7 cellular contexts compared by ENCODE assay signal in the genomic region with DNA sequence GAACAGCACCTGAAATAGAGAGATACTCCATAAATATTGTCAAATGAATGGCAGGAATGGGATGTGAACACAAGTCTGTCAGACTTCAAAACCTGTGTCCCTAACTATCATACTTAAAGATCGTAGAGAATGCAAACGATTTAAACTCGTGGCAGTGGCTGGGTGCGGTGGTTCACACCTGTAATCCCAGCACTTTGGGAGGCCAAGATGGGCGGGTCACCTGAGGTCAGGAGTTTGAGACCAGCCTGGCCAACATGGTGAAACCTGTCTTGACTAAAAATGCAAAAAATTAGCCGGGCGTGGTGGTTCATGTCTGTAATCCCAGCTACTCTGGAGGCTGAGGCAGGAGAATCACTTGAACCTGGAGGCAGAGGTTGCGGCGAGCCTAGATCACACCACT.
DNase-seq lines count a peak whose midpoint lies in the region; ATAC-seq and TF ChIP-seq lines count a peak whose summit lies in the region.
"Not testable (repeated sequence)": the region's sequence is repeated elsewhere in the genome, so short reads cannot be mapped to it uniquely, and the experiment has no call there.

No MANE protein-coding gene starts in this region.

- intact Hi-C loops in activated T-helper 1 cell treated with anti-CD3 and anti-CD28 coated beads, Interleukin-12 subunit alpha, Interleukin-12 subunit beta, Interleukin-2, Interleukin-4 antibody, amounts not matched to agents 30 ng/mL and 10 ng/mL and 1 ng/mL, durations not matched to agents 14 hours and 24 hours and 36 hours (cut with micrococcal nuclease), result not testable (repeated sequence)

- H3K36me3 ChIP-seq in CD4-positive, CD25-positive, alpha-beta regulatory T cell (ENCODE audit: control insufficient read depth, insufficient read depth, low read length); right atrium auricular region; trophoblast cell (ENCODE audit: control insufficient read depth in 1 of 2, insufficient read depth in 2 of 2, low read length in 2 of 2): not testable (repeated sequence)

- not testable (repeated sequence) for H2BK5ac ChIP-seq in trophoblast cell (ENCODE audit: low read depth, low read length, poor library complexity)

- not testable (repeated sequence) for H3K79me1 ChIP-seq in trophoblast cell (ENCODE audit: low read length)

- not testable (repeated sequence) for H2BK12ac ChIP-seq in trophoblast cell (ENCODE audit: low read length)

- not testable (repeated sequence) for H3K4me3 ChIP-seq in CD4-positive, CD25-positive, alpha-beta regulatory T cell (ENCODE audit: low read depth, low read length); right atrium auricular region; trophoblast cell (ENCODE audit: low read depth, low read length)

- not testable (repeated sequence) for TF ChIP-seq CTCF in right atrium auricular region (IDR thresholded peaks at IDR 0.05)

- H3K9ac ChIP-seq in trophoblast cell (ENCODE audit: low read length), result not testable (repeated sequence)

- not testable (repeated sequence) for H3K27ac ChIP-seq in CD4-positive, CD25-positive, alpha-beta regulatory T cell (ENCODE audit: insufficient read depth, low read length, poor library complexity, severe bottlenecking); right atrium auricular region; trophoblast cell (ENCODE audit: low read depth, low read length)

- H3K23ac ChIP-seq in trophoblast cell (ENCODE audit: low read length), result not testable (repeated sequence)

- H3K9me3 Mint-ChIP-seq in CD4-positive, CD25-positive, alpha-beta regulatory T cell; activated CD8-positive, alpha-beta T cell treated with anti-CD3 and anti-CD28 coated beads, Interleukin-2, amount 10 ng/mL, durations not matched to agents 7 days and 5 days (ENCODE audit: insufficient read depth); activated T-helper 1 cell treated with anti-CD3 and anti-CD28 coated beads, Interleukin-12 subunit alpha, Interleukin-12 subunit beta, Interleukin-2, Interleukin-4 antibody, amounts not matched to agents 30 ng/mL and 10 ng/mL and 1 ng/mL, durations not matched to agents 14 hours and 24 hours and 36 hours; activated naive CD8-positive, alpha-beta T cell (ENCODE audit: low read depth); stimulated activated naive B cell treated with anti-CD40 and anti-IgM and Interleukin-4, amounts not matched to agents 10 μg/mL and 1 μg/mL and 100 μg/mL, for 72 hours: not testable (repeated sequence)

- CTCF ChIA-PET in activated CD8-positive, alpha-beta T cell treated with anti-CD3 and anti-CD28 coated beads, Interleukin-2, amount 10 ng/mL, durations not matched to agents 7 days and 5 days (lab: Charles Lee), result interaction anchor here (0.9 to 5.3 kb wide), 12 partner anchors 9 to 182 kb away, joined by 3 to 48 read pairs (median 4); a partner anchor contains a TSS

- not testable (repeated sequence) for H3K79me2 ChIP-seq in trophoblast cell (ENCODE audit: control insufficient read depth, insufficient read depth, low read length, poor library complexity)

- not testable (repeated sequence) for H3K14ac ChIP-seq in trophoblast cell (ENCODE audit: low read length)

- H3K4me3 Mint-ChIP-seq in CD4-positive, CD25-positive, alpha-beta regulatory T cell; activated CD8-positive, alpha-beta T cell treated with anti-CD3 and anti-CD28 coated beads, Interleukin-2, amount 10 ng/mL, durations not matched to agents 7 days and 5 days; activated T-helper 1 cell treated with anti-CD3 and anti-CD28 coated beads, Interleukin-12 subunit alpha, Interleukin-12 subunit beta, Interleukin-2, Interleukin-4 antibody, amounts not matched to agents 30 ng/mL and 10 ng/mL and 1 ng/mL, durations not matched to agents 14 hours and 24 hours and 36 hours; activated naive CD8-positive, alpha-beta T cell: not testable (repeated sequence)
- peak overlapping the region; percentile 4 to 21 for H3K4me3 Mint-ChIP-seq in stimulated activated naive B cell treated with anti-CD40 and anti-IgM and Interleukin-4, amounts not matched to agents 10 μg/mL and 1 μg/mL and 100 μg/mL, for 72 hours

- H3K27me3 ChIP-seq in CD4-positive, CD25-positive, alpha-beta regulatory T cell (ENCODE audit: control insufficient read depth, insufficient read depth, low read length); right atrium auricular region; trophoblast cell (ENCODE audit: insufficient read depth, low read length): not testable (repeated sequence)

- POLR2A ChIA-PET in activated CD8-positive, alpha-beta T cell treated with anti-CD3 and anti-CD28 coated beads, Interleukin-2, amount 10 ng/mL, durations not matched to agents 7 days and 5 days (lab: Charles Lee), result interaction anchor here (0.6 to 7.2 kb wide), 2 partner anchors 42 to 65 kb away, joined by 3 to 62 read pairs; a partner anchor contains a TSS

- H3K9me3 ChIP-seq in CD4-positive, CD25-positive, alpha-beta regulatory T cell (ENCODE audit: control insufficient read depth in 2 of 2, low read length in 2 of 2); right atrium auricular region; trophoblast cell (ENCODE audit: insufficient read depth, low read depth, low read length): not testable (repeated sequence)

- not testable (repeated sequence) for DNase-seq in CD4-positive, CD25-positive, alpha-beta regulatory T cell; activated T-helper 1 cell treated with anti-CD3 and anti-CD28 coated beads, Interleukin-12 subunit alpha, Interleukin-12 subunit beta, Interleukin-2, Interleukin-4 antibody, amounts not matched to agents 30 ng/mL and 10 ng/mL and 1 ng/mL, durations not matched to agents 14 hours and 24 hours and 36 hours (ENCODE audit: low spot score); stimulated activated naive B cell treated with anti-CD40 and anti-IgM and Interleukin-4, amounts not matched to agents 10 μg/mL and 1 μg/mL and 100 μg/mL, for 72 hours
- peak; percentile 14 for DNase-seq in activated CD8-positive, alpha-beta T cell treated with anti-CD3 and anti-CD28 coated beads, Interleukin-2, amount 10 ng/mL, durations not matched to agents 7 days and 5 days
- DNase-seq in right atrium auricular region (ENCODE audit: low spot score) (peak; percentile 28), trophoblast cell (peak; percentile 93 to 94)

- H4K91ac ChIP-seq in trophoblast cell (ENCODE audit: low read depth, low read length), result not testable (repeated sequence)

- H3K27me3 Mint-ChIP-seq in CD4-positive, CD25-positive, alpha-beta regulatory T cell, result peaks cover 10% of the 10 kb centered on the region
- H3K27me3 Mint-ChIP-seq in activated CD8-positive, alpha-beta T cell treated with anti-CD3 and anti-CD28 coated beads, Interleukin-2, amount 10 ng/mL, durations not matched to agents 7 days and 5 days (ENCODE audit: low read depth); activated T-helper 1 cell treated with anti-CD3 and anti-CD28 coated beads, Interleukin-12 subunit alpha, Interleukin-12 subunit beta, Interleukin-2, Interleukin-4 antibody, amounts not matched to agents 30 ng/mL and 10 ng/mL and 1 ng/mL, durations not matched to agents 14 hours and 24 hours and 36 hours (ENCODE audit: insufficient read depth); activated naive CD8-positive, alpha-beta T cell; stimulated activated naive B cell treated with anti-CD40 and anti-IgM and Interleukin-4, amounts not matched to agents 10 μg/mL and 1 μg/mL and 100 μg/mL, for 72 hours: not testable (repeated sequence)

- ATAC-seq in CD4-positive, CD25-positive, alpha-beta regulatory T cell (ENCODE audit: low read depth in 2 of 2); activated CD8-positive, alpha-beta T cell treated with anti-CD3 and anti-CD28 coated beads, Interleukin-2, amount 10 ng/mL, durations not matched to agents 7 days and 5 days; stimulated activated naive B cell treated with anti-CD40 and anti-IgM and Interleukin-4, amounts not matched to agents 10 μg/mL and 1 μg/mL and 100 μg/mL, for 72 hours (replicated peaks): not testable (repeated sequence)

- H2AK5ac ChIP-seq in trophoblast cell (ENCODE audit: low read length), result not testable (repeated sequence)

- peaks cover 29% of the 10 kb centered on the region for H3K4me1 ChIP-seq in CD4-positive, CD25-positive, alpha-beta regulatory T cell (ENCODE audit: control insufficient read depth, insufficient read depth, low read length, poor library complexity, severe bottlenecking)
- not testable (repeated sequence) for H3K4me1 ChIP-seq in right atrium auricular region; trophoblast cell (ENCODE audit: control insufficient read depth in 1 of 2, insufficient read depth in 2 of 2, low read length in 2 of 2)

- not testable (repeated sequence) for H2BK120ac ChIP-seq in trophoblast cell (ENCODE audit: insufficient read depth, low read length, poor library complexity)

- H3K4me2 ChIP-seq in trophoblast cell (ENCODE audit: low read length), result not testable (repeated sequence)

- H3K18ac ChIP-seq in trophoblast cell (ENCODE audit: low read length), result not testable (repeated sequence)

- not testable (repeated sequence) for H4K8ac ChIP-seq in trophoblast cell (ENCODE audit: low read depth, low read length)

- H3K36me3 Mint-ChIP-seq in CD4-positive, CD25-positive, alpha-beta regulatory T cell; activated CD8-positive, alpha-beta T cell treated with anti-CD3 and anti-CD28 coated beads, Interleukin-2, amount 10 ng/mL, durations not matched to agents 7 days and 5 days (ENCODE audit: low read depth); activated T-helper 1 cell treated with anti-CD3 and anti-CD28 coated beads, Interleukin-12 subunit alpha, Interleukin-12 subunit beta, Interleukin-2, Interleukin-4 antibody, amounts not matched to agents 30 ng/mL and 10 ng/mL and 1 ng/mL, durations not matched to agents 14 hours and 24 hours and 36 hours (ENCODE audit: low read depth); activated naive CD8-positive, alpha-beta T cell: not testable (repeated sequence)
- peaks cover 28 to 35% of the 10 kb centered on the region in 2 donors for H3K36me3 Mint-ChIP-seq in stimulated activated naive B cell treated with anti-CD40 and anti-IgM and Interleukin-4, amounts not matched to agents 10 μg/mL and 1 μg/mL and 100 μg/mL, for 72 hours

- not testable (repeated sequence) for H4K12ac ChIP-seq in trophoblast cell (ENCODE audit: low read depth, low read length)

- H2AFZ ChIP-seq in trophoblast cell (ENCODE audit: insufficient read depth, low read length, poor library complexity), result not testable (repeated sequence)

- peaks cover 7 to 44% (median 27%) of the 10 kb centered on the region in 4 donors for H3K4me1 Mint-ChIP-seq in CD4-positive, CD25-positive, alpha-beta regulatory T cell
- peaks cover 45% of the 10 kb centered on the region for H3K4me1 Mint-ChIP-seq in activated CD8-positive, alpha-beta T cell treated with anti-CD3 and anti-CD28 coated beads, Interleukin-2, amount 10 ng/mL, durations not matched to agents 7 days and 5 days (ENCODE audit: low read depth)
- H3K4me1 Mint-ChIP-seq in activated T-helper 1 cell treated with anti-CD3 and anti-CD28 coated beads, Interleukin-12 subunit alpha, Interleukin-12 subunit beta, Interleukin-2, Interleukin-4 antibody, amounts not matched to agents 30 ng/mL and 10 ng/mL and 1 ng/mL, durations not matched to agents 14 hours and 24 hours and 36 hours (ENCODE audit: low read depth), result peaks cover 44% of the 10 kb centered on the region
- H3K4me1 Mint-ChIP-seq in activated naive CD8-positive, alpha-beta T cell (ENCODE audit: low read depth), result peaks cover 47% of the 10 kb centered on the region
- peaks cover 68 to 88% of the 10 kb centered on the region in 2 donors for H3K4me1 Mint-ChIP-seq in stimulated activated naive B cell treated with anti-CD40 and anti-IgM and Interleukin-4, amounts not matched to agents 10 μg/mL and 1 μg/mL and 100 μg/mL, for 72 hours

- H3K27ac Mint-ChIP-seq in CD4-positive, CD25-positive, alpha-beta regulatory T cell, result peak overlapping the region in 2 of 3 donors; percentile 29 to 35
- not testable (repeated sequence) for H3K27ac Mint-ChIP-seq in activated CD8-positive, alpha-beta T cell treated with anti-CD3 and anti-CD28 coated beads, Interleukin-2, amount 10 ng/mL, durations not matched to agents 7 days and 5 days
- H3K27ac Mint-ChIP-seq in activated T-helper 1 cell treated with anti-CD3 and anti-CD28 coated beads, Interleukin-12 subunit alpha, Interleukin-12 subunit beta, Interleukin-2, Interleukin-4 antibody, amounts not matched to agents 30 ng/mL and 10 ng/mL and 1 ng/mL, durations not matched to agents 14 hours and 24 hours and 36 hours, result peak overlapping the region; percentile 7
- peak overlapping the region; percentile 61 for H3K27ac Mint-ChIP-seq in activated naive CD8-positive, alpha-beta T cell
- H3K27ac Mint-ChIP-seq in stimulated activated naive B cell treated with anti-CD40 and anti-IgM and Interleukin-4, amounts not matched to agents 10 μg/mL and 1 μg/mL and 100 μg/mL, for 72 hours, result peak overlapping the region; percentile 69

- H3K4ac ChIP-seq in trophoblast cell (ENCODE audit: low read depth, low read length), result not testable (repeated sequence)

- no CpG with 5 or more reads among the region's 9 CpGs for WGBS in trophoblast cell (ENCODE audit: extremely low coverage, insufficient coverage, insufficient read length)
